16 cellular contexts compared by ENCODE assay signal in genomic region chr2:157124731-157125130, GRCh38.
A peak's percentile ranks its signal among the peaks of the same experiment; 100 is the strongest.
DNase-seq lines count a peak whose midpoint lies in the region; ATAC-seq and TF ChIP-seq lines count a peak whose summit lies in the region.
"Had no signal": no experiment of that assay in that cellular context is flagged by ENCODE, and none has a peak within 500 bp of the region (broad histone marks: within the 10 kb centered on the region; RNA-seq: fewer than 3 reads in every experiment).

No MANE protein-coding gene starts in this region.

- TF ChIP-seq CTCF in fibroblast of mammary gland (conservative IDR thresholded peaks at IDR 0.05; ENCODE audit: control insufficient read depth, insufficient read depth, low read depth, low read length) = no peak

- intact Hi-C loops in posterior vena cava (cut with DNase I) = no loop called here
- intact Hi-C loops in Right ventricle myocardium superior (cut with DNase I) = no loop called here

- H3K4me3 ChIP-seq in fibroblast of mammary gland (ENCODE audit: control insufficient read depth, low read depth, low read length) = no peak overlapping the region
- H3K4me3 ChIP-seq: BLaER1 had no signal

- H3K27ac Mint-ChIP-seq in stimulated activated naive CD8-positive, alpha-beta T cell treated with anti-CD3 and anti-CD28 coated beads, Interleukin-15, amount 100 ng/mL, for 72 hours = no peak overlapping the region
- H3K27ac Mint-ChIP-seq: CD8-positive, alpha-beta memory T cell; HFFc6 had no signal

- H3K9me3 Mint-ChIP-seq in stimulated activated naive CD8-positive, alpha-beta T cell treated with anti-CD3 and anti-CD28 coated beads, Interleukin-15, amount 100 ng/mL, for 72 hours = peaks cover 0 to under 1% of the 10 kb centered on the region in 2 donors
- H3K9me3 Mint-ChIP-seq: HFFc6 had no signal

- DNase-seq in stimulated activated naive CD8-positive, alpha-beta T cell treated with anti-CD3 and anti-CD28 coated beads, Interleukin-15, Interleukin-2, amounts not matched to agents 100 U/mL and 50 U/mL, for 24 hours = no peak
- no peak for DNase-seq in stimulated activated naive CD8-positive, alpha-beta T cell treated with anti-CD3 and anti-CD28 coated beads, Interleukin-15, amount 100 ng/mL, for 72 hours
- DNase-seq in fibroblast of mammary gland (ENCODE audit: low read depth) (peak; percentile 21), posterior vena cava (ENCODE audit: low spot score) (peak; percentile 46), NCI-H2029 (lab: John Stamatoyannopoulos, UW) (no peak), Right ventricle myocardium superior (no peak)
- DNase-seq: AML-193; Caco-2; CD8-positive, alpha-beta memory T cell; DND-41; GF-D8; HCEC 1CT; HFFc6 had no signal

- no peaks in the 10 kb centered on the region for H3K4me1 Mint-ChIP-seq in stimulated activated naive CD8-positive, alpha-beta T cell treated with anti-CD3 and anti-CD28 coated beads, Interleukin-15, amount 100 ng/mL, for 72 hours
- H3K4me1 Mint-ChIP-seq: CD8-positive, alpha-beta memory T cell had no signal

- peaks cover 10% of the 10 kb centered on the region for H3K27me3 Mint-ChIP-seq in stimulated activated naive CD8-positive, alpha-beta T cell treated with anti-CD3 and anti-CD28 coated beads, Interleukin-15, amount 100 ng/mL, for 72 hours

- peak; percentile 14 for ATAC-seq in stimulated activated naive CD8-positive, alpha-beta T cell treated with anti-CD3 and anti-CD28 coated beads, Interleukin-15, Interleukin-2, amounts not matched to agents 100 U/mL and 50 U/mL, for 24 hours
- ATAC-seq in stimulated activated naive CD8-positive, alpha-beta T cell treated with anti-CD3 and anti-CD28 coated beads, Interleukin-15, amount 100 ng/mL, for 72 hours = no peak
- ATAC-seq in GM18498 (IDR thresholded peaks at IDR 0.05; ENCODE audit: unreplicated experiment) (no peak), Right ventricle myocardium superior (ENCODE audit: poor library complexity) (no peak), HG02884 (IDR thresholded peaks at IDR 0.05; ENCODE audit: unreplicated experiment) (no peak)

- no peak overlapping the region for H3K4me3 Mint-ChIP-seq in stimulated activated naive CD8-positive, alpha-beta T cell treated with anti-CD3 and anti-CD28 coated beads, Interleukin-15, amount 100 ng/mL, for 72 hours
- H3K4me3 Mint-ChIP-seq: CD8-positive, alpha-beta memory T cell; HFFc6 had no signal

Comparison
In these comparisons a context has a peak if more than half of its experiments do, and no peak if none do; other contexts are left out.
1. DNase-seq: peak in fibroblast of mammary gland (single experiment) and posterior vena cava (single experiment); none in stimulated activated naive CD8-positive, alpha-beta T cell treated with anti-CD3 and anti-CD28 coated beads, Interleukin-15, Interleukin-2, amounts not matched to agents 100 U/mL and 50 U/mL, for 24 hours (single experiment), stimulated activated naive CD8-positive, alpha-beta T cell treated with anti-CD3 and anti-CD28 coated beads, Interleukin-15, amount 100 ng/mL, for 72 hours (0 of 2), NCI-H2029 (single experiment) and Right ventricle myocardium superior (single experiment).